1 cellular context compared by ENCODE assay signal in genomic region chr11:123062158-123062891, GRCh38.
TF ChIP-seq lines count a peak whose summit lies in the region.

No MANE protein-coding gene starts in this region.

TF ChIP-seq in HEK293, 187 proteins besides CTCF, POLR2A, EP300 and RAD21 (continued from another document):
- TF ChIP-seq PATZ1 (tag by site-specific recombination; IDR thresholded peaks at IDR 0.05) (peak; percentile 99), ZNF560 (tag by site-specific recombination; IDR thresholded peaks at IDR 0.05; ENCODE audit: borderline replicate concordance) (no peak), ZNF398 (tag by site-specific recombination; IDR thresholded peaks at IDR 0.05) (peak; percentile 77), ZNF18 (tag by site-specific recombination; IDR thresholded peaks at IDR 0.05) (no peak), ZFP69B (tag by site-specific recombination; IDR thresholded peaks at IDR 0.05) (no peak), FEZF1 (tag by site-specific recombination; IDR thresholded peaks at IDR 0.05) (peak; percentile 65), ZNF660 (tag by site-specific recombination; IDR thresholded peaks at IDR 0.05) (0 out of 2 replicates have a peak, but pooled peaks have one; percentile 14), ZEB2 (tag by site-specific recombination; IDR thresholded peaks at IDR 0.05) (peak; percentile 98), ZNF335 (tag by site-specific recombination; conservative IDR thresholded peaks at IDR 0.05) (0 out of 2 replicates have a peak, but pooled peaks have one; percentile 12), ZNF140 (tag by site-specific recombination; IDR thresholded peaks at IDR 0.05) (peak; percentile 65; the same call in 1 of the 2 replicates), GLIS2 (tag by site-specific recombination; IDR thresholded peaks at IDR 0.05) (peak; percentile 66), SP7 (tag by site-specific recombination; IDR thresholded peaks at IDR 0.05) (0 out of 2 replicates have a peak, but pooled peaks have one; percentile 41), ZXDB (tag by site-specific recombination; IDR thresholded peaks at IDR 0.05) (peak; percentile 54), ZNF488 (tag by site-specific recombination; IDR thresholded peaks at IDR 0.05) (no peak), ZNF366 (tag by site-specific recombination; conservative IDR thresholded peaks at IDR 0.05) (peak; percentile 86), ZNF629 (tag by site-specific recombination; IDR thresholded peaks at IDR 0.05) (peak; percentile 40; the same call in 1 of the 2 replicates), KLF9 (tag by site-specific recombination; IDR thresholded peaks at IDR 0.05; ENCODE audit: low read depth) (peak; percentile 84), KLF1 (tag by site-specific recombination; IDR thresholded peaks at IDR 0.05) (peak; percentile 45), ZNF76 (tag by site-specific recombination; IDR thresholded peaks at IDR 0.05; ENCODE audit: borderline replicate concordance, low read depth) (peak; percentile 71; the same call in 1 of the 2 replicates), OSR2 (tag by site-specific recombination; IDR thresholded peaks at IDR 0.05) (0 out of 2 replicates have a peak, but pooled peaks have one; percentile 7), ZBTB1 (tag by site-specific recombination; IDR thresholded peaks at IDR 0.05) (peak; percentile 59; the same call in 1 of the 2 replicates), ZFHX2 (tag by site-specific recombination; conservative IDR thresholded peaks at IDR 0.05) (peak; percentile 93), KLF16 (tag by site-specific recombination; IDR thresholded peaks at IDR 0.05) (peak; percentile 42), SALL2 (tag by site-specific recombination; IDR thresholded peaks at IDR 0.05; ENCODE audit: borderline replicate concordance) (no peak), ZBTB11 (tag by site-specific recombination; conservative IDR thresholded peaks at IDR 0.05; ENCODE audit: low read depth) (peak; percentile 65), KLF8 (tag by site-specific recombination; IDR thresholded peaks at IDR 0.05) (peak; percentile 71), ZNF600 (tag by site-specific recombination; IDR thresholded peaks at IDR 0.05) (peak; percentile 98), ZNF280D (tag by site-specific recombination; IDR thresholded peaks at IDR 0.05) (0 out of 2 replicates have a peak, but pooled peaks have one; percentile 27), ZNF501 (tag by site-specific recombination; IDR thresholded peaks at IDR 0.05) (0 out of 2 replicates have a peak, but pooled peaks have one; percentile 46), ZNF24 (tag by site-specific recombination; IDR thresholded peaks at IDR 0.05) (0 out of 2 replicates have a peak, but pooled peaks have one; percentile 13), SP2 (tag by site-specific recombination; IDR thresholded peaks at IDR 0.05) (peak; percentile 94)
